ENCODE assay signal across 8 cellular contexts in the genomic region with DNA sequence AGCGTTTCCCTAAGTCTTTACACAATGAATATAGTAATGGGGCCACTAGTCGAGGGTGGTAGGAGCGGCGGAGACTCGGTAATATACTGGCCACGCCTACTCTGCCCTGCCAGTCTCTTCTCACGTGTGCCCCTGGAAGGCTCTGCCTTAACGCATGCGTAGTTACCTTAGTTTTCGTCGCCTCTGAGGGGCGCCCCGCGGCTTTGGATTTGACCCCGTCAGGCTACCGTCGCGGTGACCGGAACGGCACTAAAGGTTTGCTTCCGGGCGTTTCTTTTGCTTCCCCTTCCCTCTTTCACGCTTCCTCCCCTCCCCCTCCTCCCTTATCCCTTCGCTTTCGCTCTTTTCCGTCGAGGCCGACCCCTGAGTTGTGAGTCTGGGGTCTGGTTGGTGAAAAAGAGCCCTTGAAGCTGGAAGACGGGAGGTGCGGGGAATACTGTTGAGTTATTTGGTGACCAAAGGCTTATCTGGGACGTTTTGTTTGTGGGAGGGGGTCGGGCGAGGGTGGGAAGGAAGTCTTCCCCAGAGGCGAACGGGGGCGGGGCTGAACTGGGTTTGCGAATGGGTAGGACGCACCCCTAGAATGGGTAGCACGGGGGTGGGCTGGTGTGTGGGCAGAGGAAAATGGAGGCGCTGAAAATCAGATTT. TPM values are rescaled to one million over a fixed set of nuclear protein-coding genes. Genes with fewer than 3 reads are reported as not detected.
A peak's percentile ranks its signal among the peaks of the same experiment; 100 is the strongest.
DNase-seq lines count a peak whose midpoint lies in the region; ATAC-seq, FAIRE-seq and TF ChIP-seq lines count a peak whose summit lies in the region.

A gene (plus strand): TSS at position 270 of the 648 bp plus-strand sequence. CDS start 1,352 bp downstream, outside the sequence.

- peak in 1 of 5 experiments; percentile 11 for TF ChIP-seq CTCF in transverse colon (IDR thresholded peaks at IDR 0.05)

- intact Hi-C loops in cardiac septum (cut with DNase I) (loop anchor here (2.0 to 10.0 kb wide), 3 partner anchors 47 to 301 kb away; a partner anchor contains a TSS), transverse colon (cut with DNase I; ENCODE audit: low total_unique reads) (no loop called here)

- peaks cover 34% of the 10 kb centered on the region for H3K36me3 Mint-ChIP-seq in T-cell

- H3K18ac ChIP-seq in trophoblast cell (ENCODE audit: low read length), result peak within 1 kb of the TSS; percentile 99

- H2BK12ac ChIP-seq in trophoblast cell (ENCODE audit: low read length), result peak within 1 kb of the TSS; percentile 49

- H3K9me3 ChIP-seq in trophoblast cell (ENCODE audit: insufficient read depth, low read depth, low read length) (peaks cover 1% of the 10 kb centered on the region), transverse colon (no peaks in the 10 kb centered on the region)

- H3K4ac ChIP-seq in trophoblast cell (ENCODE audit: low read depth, low read length), result peak within 1 kb of the TSS; percentile 95

- no peak within 1 kb of the TSS for H3K23ac ChIP-seq in trophoblast cell (ENCODE audit: low read length)

- peak; percentile 98 for FAIRE-seq in GM12891 (lab: Jason Lieb, UNC)

- peaks cover 23 to 35% (median 27%) of the 10 kb centered on the region in 3 donors for H3K4me1 Mint-ChIP-seq in T-cell

- no peaks in the 10 kb centered on the region for H3K27me3 Mint-ChIP-seq in T-cell

- peak within 1 kb of the TSS; percentile 47 for H3K4me2 ChIP-seq in trophoblast cell (ENCODE audit: low read length)

- H4K8ac ChIP-seq in trophoblast cell (ENCODE audit: low read depth, low read length), result peak within 1 kb of the TSS; percentile 95

- H4K12ac ChIP-seq in trophoblast cell (ENCODE audit: low read depth, low read length), result peak within 1 kb of the TSS; percentile 93

- H3K27me3 ChIP-seq in trophoblast cell (ENCODE audit: insufficient read depth, low read length) (no peaks in the 10 kb centered on the region), transverse colon (no peaks in the 10 kb centered on the region)

- H3K4me3 Mint-ChIP-seq in T-cell, result peak within 1 kb of the TSS; percentile 92 to 94 (median 93)

- H4K91ac ChIP-seq in trophoblast cell (ENCODE audit: low read depth, low read length), result peak within 1 kb of the TSS; percentile 96

- H3K27ac ChIP-seq in adipose tissue (ENCODE audit: low read depth, low read length), result peak within 1 kb of the TSS; percentile 28
- peak within 1 kb of the TSS; percentile 93 for H3K27ac ChIP-seq in trophoblast cell (ENCODE audit: low read depth, low read length)
- H3K27ac ChIP-seq in transverse colon, result peak within 1 kb of the TSS; percentile 87 to 92 (median 88)

- ATAC-seq in HG02840 (IDR thresholded peaks at IDR 0.05; ENCODE audit: low FRiP score, unreplicated experiment), result peak; percentile 91
- ATAC-seq in T-cell (replicated peaks in 1 of 4), result peak; percentile 96 to 98 (median 97)

- peak within 1 kb of the TSS; percentile 81 for H3K4me3 ChIP-seq in trophoblast cell (ENCODE audit: low read depth, low read length)
- peak within 1 kb of the TSS; percentile 75 to 91 (median 76) for H3K4me3 ChIP-seq in transverse colon

- WGBS in adipose tissue, 3 donors, result 0 to 1% (median 1%) methylated on average over 40 of the region's 40 CpGs
- no CpG with 5 or more reads among the region's 40 CpGs for WGBS in trophoblast cell (ENCODE audit: extremely low coverage, insufficient coverage, insufficient read length)
- 0% methylated on average over 2 to 40 of the region's 40 CpGs for WGBS in transverse colon (ENCODE audit: low coverage in 1 of 2), 2 donors

- CTCF ChIA-PET in T-cell (lab: Charles Lee), result interaction anchor here in 1 of 2 donors (0.6 to 1.4 kb wide), 6 partner anchors 19 to 229 kb away, joined by 3 to 6 read pairs (median 4); a partner anchor contains a TSS

- peak within 1 kb of the TSS; percentile 95 for H3K14ac ChIP-seq in trophoblast cell (ENCODE audit: low read length)

- in situ Hi-C loops in transverse colon (cut with MboI; ENCODE audit: low pct_ligation_motif_present in 1 of 4, low pct_unique_long_range_greater_than_20kb in 1 of 4, low sequenced_read_pairs in 3 of 4), result no loop called here

- no peaks in the 10 kb centered on the region for H3K9me3 Mint-ChIP-seq in T-cell

- peak within 1 kb of the TSS; percentile 99 for H3K9ac ChIP-seq in trophoblast cell (ENCODE audit: low read length)

- TF ChIP-seq EP300 in transverse colon (IDR thresholded peaks at IDR 0.05; ENCODE audit: low read depth), result no peak

- H2AFZ ChIP-seq in trophoblast cell (ENCODE audit: insufficient read depth, low read length, poor library complexity), result peak within 1 kb of the TSS; percentile 97

- peaks cover 3% of the 10 kb centered on the region for H3K79me1 ChIP-seq in trophoblast cell (ENCODE audit: low read length)

- DNase-seq in GM12891 (ENCODE audit: insufficient read length, low spot score), result peak; percentile 71
- peak; percentile 86 for DNase-seq in NCI-H1436 treated with DMSO at 0.1 percent for 48 hours (lab: John Stamatoyannopoulos, UW)
- peak; percentile 73 to 95 (median 90) for DNase-seq in T-cell
- peak; percentile 96 for DNase-seq in cardiac septum (ENCODE audit: low spot score)
- DNase-seq in trophoblast cell, result peak; percentile 97 to 99
- DNase-seq in transverse colon, result peak; percentile 96

- peak within 1 kb of the TSS; percentile 94 to 95 for H3K27ac Mint-ChIP-seq in T-cell

- H2BK120ac ChIP-seq in trophoblast cell (ENCODE audit: insufficient read depth, low read length, poor library complexity), result peak within 1 kb of the TSS; percentile 97

- H3K36me3 ChIP-seq in trophoblast cell (ENCODE audit: control insufficient read depth in 1 of 2, insufficient read depth in 2 of 2, low read length in 2 of 2) (peaks cover 12 to 19% of the 10 kb centered on the region in 2 experiments), transverse colon (peaks cover 0 to 34% (median 16%) of the 10 kb centered on the region in 4 donors)

- H2AK5ac ChIP-seq in trophoblast cell (ENCODE audit: low read length), result peak within 1 kb of the TSS; percentile 54

- H2BK5ac ChIP-seq in trophoblast cell (ENCODE audit: low read depth, low read length, poor library complexity), result peak within 1 kb of the TSS; percentile 98

- POLR2A ChIA-PET in T-cell (lab: Charles Lee), result interaction anchor here (0.5 to 1.0 kb wide), 3 partner anchors 19 to 47 kb away, joined by 6 to 12 read pairs (median 7); no protein-coding TSS in a partner anchor

- TF ChIP-seq POLR2A in GM12891 (IDR thresholded peaks at IDR 0.05; ENCODE audit: low read depth, low read length), result 0 out of 2 replicates have a peak, but pooled peaks have one; percentile 24
- peak; percentile 38 for TF ChIP-seq POLR2A in transverse colon (IDR thresholded peaks at IDR 0.05)

- peaks cover 2 to 3% of the 10 kb centered on the region in 2 experiments for H3K4me1 ChIP-seq in trophoblast cell (ENCODE audit: control insufficient read depth in 1 of 2, insufficient read depth in 2 of 2, low read length in 2 of 2)
- H3K4me1 ChIP-seq in transverse colon, result peaks cover 0 to 14% (median 8%) of the 10 kb centered on the region in 4 donors

- H3K79me2 ChIP-seq in trophoblast cell (ENCODE audit: control insufficient read depth, insufficient read depth, low read length, poor library complexity), result no peaks in the 10 kb centered on the region

TF ChIP-seq in GM12891, 5 proteins besides CTCF, POLR2A, EP300 and RAD21:
- TF ChIP-seq TAF1 (IDR thresholded peaks at IDR 0.05; ENCODE audit: low read depth, low read length) (peak; percentile 34; the same call in 1 of the 2 replicates), POLR2AphosphoS5 (IDR thresholded peaks at IDR 0.05; ENCODE audit: low read depth, low read length) (peak; percentile 46; the same call in 1 of the 2 replicates), PAX5 (IDR thresholded peaks at IDR 0.05; ENCODE audit: insufficient read depth, low read length, severe bottlenecking) (no peak), SPI1 (IDR thresholded peaks at IDR 0.05; ENCODE audit: low read depth, low read length) (peak; percentile 58), POU2F2 (IDR thresholded peaks at IDR 0.05; ENCODE audit: low read depth, low read length) (no peak)

RNA-seq across cellular contexts. Expression of the gene that starts here (rescaled TPM):
- polyA plus RNA-seq in GM12891 (2012; ENCODE audit: low read depth, missing spikeins), result 21.5 TPM
- total RNA-seq in T-cell, result 10 to 100 TPM; 44.5 to 72.6 (median 62.5) TPM
- polyA plus RNA-seq in adipose tissue, result 10 to 100 TPM; 13.4 to 15.7 (median 15.1) TPM
- total RNA-seq in cardiac septum, result 15.5 TPM
- polyA plus RNA-seq in trophoblast cell (2013), result 21.2 and 23.1 TPM in 2 replicates
- total RNA-seq in transverse colon, result 10 to 100 TPM; 19.5 to 59.7 (median 39.2) TPM

Comparison
In these comparisons a context has a peak if more than half of its experiments do, and no peak if none do; other contexts are left out.
1. Peak in every context shown above with its lines: DNase-seq, ATAC-seq, H3K4me3 ChIP-seq and H3K27ac ChIP-seq.
2. H3K27ac ChIP-seq: peak in every context shown above with its lines; median percentile 93 in trophoblast cell; 88 in transverse colon; 28 in adipose tissue.